13 cellular contexts compared by ENCODE assay signal in genomic region chr6:46954819-46955520, GRCh38. TPM values are rescaled to one million over a fixed set of nuclear protein-coding genes. Genes with fewer than 3 reads are reported as not detected.
DNase-seq lines count a peak whose midpoint lies in the region; TF ChIP-seq lines count a peak whose summit lies in the region.
"Had no signal": no experiment of that assay in that cellular context is flagged by ENCODE, and none has a peak within 500 bp of the region (broad histone marks: within the 10 kb centered on the region; RNA-seq: fewer than 3 reads in every experiment).

No MANE protein-coding gene starts in this region.

- TF ChIP-seq EP300 in sigmoid colon (IDR thresholded peaks at IDR 0.05): no peak

- H3K36me3 Mint-ChIP-seq in mesothelial cell of epicardium: no peaks in the 10 kb centered on the region

- peak overlapping the region; percentile 70 for H3K27ac Mint-ChIP-seq in mesothelial cell of epicardium
- H3K27ac Mint-ChIP-seq: activated T-helper 1 cell treated with anti-CD3 and anti-CD28 coated beads, Interleukin-12 subunit alpha, Interleukin-12 subunit beta, Interleukin-2, Interleukin-4 antibody, amounts not matched to agents 30 ng/mL and 10 ng/mL and 1 ng/mL, durations not matched to agents 14 hours and 24 hours and 36 hours had no signal

- WGBS in sigmoid colon, 2 donors: 75 to 78% methylated on average over 5 of the region's 5 CpGs

- no peak overlapping the region for H3K4me3 Mint-ChIP-seq in mesothelial cell of epicardium
- H3K4me3 Mint-ChIP-seq: activated T-helper 1 cell treated with anti-CD3 and anti-CD28 coated beads, Interleukin-12 subunit alpha, Interleukin-12 subunit beta, Interleukin-2, Interleukin-4 antibody, amounts not matched to agents 30 ng/mL and 10 ng/mL and 1 ng/mL, durations not matched to agents 14 hours and 24 hours and 36 hours had no signal

- peaks cover 3% of the 10 kb centered on the region for H3K27me3 Mint-ChIP-seq in mesothelial cell of epicardium (ENCODE audit: low read depth)

- intact Hi-C loops in sigmoid colon (cut with DNase I): no loop called here

- H3K9me3 ChIP-seq in sigmoid colon: no peaks in the 10 kb centered on the region
- H3K9me3 ChIP-seq: BLaER1 treated with 17β-estradiol and CSF1 and Interleukin-3, amounts not matched to agents 10 nM and 100 nM had no signal

- no peaks in the 10 kb centered on the region for H3K9me3 Mint-ChIP-seq in mesothelial cell of epicardium
- H3K9me3 Mint-ChIP-seq: activated T-helper 1 cell treated with anti-CD3 and anti-CD28 coated beads, Interleukin-12 subunit alpha, Interleukin-12 subunit beta, Interleukin-2, Interleukin-4 antibody, amounts not matched to agents 30 ng/mL and 10 ng/mL and 1 ng/mL, durations not matched to agents 14 hours and 24 hours and 36 hours had no signal

- DNase-seq in DMS53 (lab: John Stamatoyannopoulos, UW): peak; percentile 52
- DNase-seq in NCI-H1105 treated with DMSO at 0.1 percent for 48 hours (lab: John Stamatoyannopoulos, UW): peak; percentile 94
- DNase-seq in choroid plexus epithelial cell (ENCODE audit: low read depth): peak; percentile 31
- DNase-seq in mesothelial cell of epicardium (ENCODE audit: low spot score in 2 of 2, unreplicated experiment in 2 of 2): no peak
- no peak for DNase-seq in SIG-M5 treated with dmso at 0.1 percent for 504 hours (lab: John Stamatoyannopoulos, UW; ENCODE audit: unreplicated experiment)
- no peak for DNase-seq in HuH-7.5 (ENCODE audit: low spot score)
- no peak for DNase-seq in sigmoid colon
- DNase-seq in epidermal melanocyte (ENCODE audit: insufficient read length, low spot score): no peak
- DNase-seq: activated CD4-positive, alpha-beta T cell treated with anti-CD3 and anti-CD28 coated beads for 4 hours; hypothalamus; SW 1271 had no signal

- peaks cover 27% of the 10 kb centered on the region for H3K4me1 Mint-ChIP-seq in mesothelial cell of epicardium

- H3K36me3 ChIP-seq in sigmoid colon: no peaks in the 10 kb centered on the region
- H3K36me3 ChIP-seq: BLaER1 treated with 17β-estradiol and CSF1 and Interleukin-3, amounts not matched to agents 10 nM and 100 nM had no signal

- no peak for TF ChIP-seq POLR2A in sigmoid colon (IDR thresholded peaks at IDR 0.05)

- TF ChIP-seq CTCF in choroid plexus epithelial cell (conservative IDR thresholded peaks at IDR 0.05; ENCODE audit: low read depth, low read length): no peak
- TF ChIP-seq CTCF in mesothelial cell of epicardium (IDR thresholded peaks at IDR 0.05; ENCODE audit: unreplicated experiment): no peak
- no peak for TF ChIP-seq CTCF in sigmoid colon (IDR thresholded peaks at IDR 0.05)

- H3K27me3 ChIP-seq in sigmoid colon: no peaks in the 10 kb centered on the region
- H3K27me3 ChIP-seq: BLaER1 treated with 17β-estradiol and CSF1 and Interleukin-3, amounts not matched to agents 10 nM and 100 nM had no signal

- H3K4me3 ChIP-seq in choroid plexus epithelial cell (ENCODE audit: low read depth, low read length): no peak overlapping the region
- H3K4me3 ChIP-seq in sigmoid colon: no peak overlapping the region
- H3K4me3 ChIP-seq: BLaER1 treated with 17β-estradiol and CSF1 and Interleukin-3, amounts not matched to agents 10 nM and 100 nM had no signal

- H3K27ac ChIP-seq in sigmoid colon: peak overlapping the region in 1 of 4 donors; percentile 12
- H3K27ac ChIP-seq: BLaER1 treated with 17β-estradiol and CSF1 and Interleukin-3, amounts not matched to agents 10 nM and 100 nM had no signal

- no peaks in the 10 kb centered on the region for H3K4me1 ChIP-seq in sigmoid colon
- H3K4me1 ChIP-seq: BLaER1 treated with 17β-estradiol and CSF1 and Interleukin-3, amounts not matched to agents 10 nM and 100 nM had no signal

RNA-seq across cellular contexts. Expression of gene ADGRF5, which starts 33.2 kb away (rescaled TPM):
- 0.16 to 0.32 TPM in 2 of 3 replicates, not detected in the other for total RNA-seq in mesothelial cell of epicardium
- 10 to 100 TPM in 1 of 4 donors, 1 to 10 TPM in 3; 7.3 to 15.0 (median 9.0) TPM for total RNA-seq in sigmoid colon
- polyA plus RNA-seq in sigmoid colon: 1 to 10 TPM; 1.2 to 3.3 (median 1.4) TPM
- total RNA-seq: activated T-helper 1 cell treated with anti-CD3 and anti-CD28 coated beads, Interleukin-12 subunit alpha, Interleukin-12 subunit beta, Interleukin-2, Interleukin-4 antibody, amounts not matched to agents 30 ng/mL and 10 ng/mL and 1 ng/mL, durations not matched to agents 14 hours and 24 hours and 36 hours had no signal

Comparison
In these comparisons a context has a peak if more than half of its experiments do, and no peak if none do; other contexts are left out.
1. DNase-seq: peak in DMS53 (single experiment), NCI-H1105 treated with DMSO at 0.1 percent for 48 hours (single experiment) and choroid plexus epithelial cell (single experiment); none in mesothelial cell of epicardium (0 of 2), SIG-M5 treated with dmso at 0.1 percent for 504 hours (single experiment), HuH-7.5 (single experiment), sigmoid colon (single experiment) and epidermal melanocyte (single experiment).